Comparison of ENCODE assay signal across 7 cellular contexts in genomic region chr15:77952928-77953446, GRCh38.
DNase-seq lines count a peak whose midpoint lies in the region; FAIRE-seq and TF ChIP-seq lines count a peak whose summit lies in the region.
"Not testable (repeated sequence)": the region's sequence is repeated elsewhere in the genome, so short reads cannot be mapped to it uniquely, and the experiment has no call there.

No MANE protein-coding gene starts in this region.

- H2BK15ac ChIP-seq in H1 (ENCODE audit: low read length) = not testable (repeated sequence)

- not testable (repeated sequence) for H3K18ac ChIP-seq in H1 (ENCODE audit: extremely low read depth, low read length)

- POLR2A ChIA-PET in H1 (lab: Charles Lee; ENCODE audit: partially characterized antibody) = not testable (repeated sequence)

- CTCF ChIA-PET in Calu3 (lab: Charles Lee); H1 (lab: Charles Lee; ENCODE audit: partially characterized antibody): not testable (repeated sequence)

- H2BK5ac ChIP-seq in H1 (ENCODE audit: low read depth, low read length) = not testable (repeated sequence)

- H2BK120ac ChIP-seq in H1 (replicated peaks; ENCODE audit: low read depth, low read length) = not testable (repeated sequence)

- not testable (repeated sequence) for H4K91ac ChIP-seq in H1 (replicated peaks; ENCODE audit: insufficient read length, low read length)

- not testable (repeated sequence) for H3F3A ChIP-seq in neural progenitor cell (ENCODE audit: low read depth)

- not testable (repeated sequence) for H3K14ac ChIP-seq in H1 (ENCODE audit: insufficient read length)

- not testable (repeated sequence) for H3K36me3 ChIP-seq in H1 (ENCODE audit: control insufficient read depth in 2 of 4, insufficient read depth in 4 of 4, low read length in 3 of 4); neural progenitor cell

- not testable (repeated sequence) for H3K27me3 Mint-ChIP-seq in Calu3 (ENCODE audit: unreplicated experiment); activated naive CD4-positive, alpha-beta T cell treated with anti-CD3 and anti-CD28 coated beads, Interleukin-2, amount 50 U/mL, for 24 hours; neural progenitor cell (ENCODE audit: insufficient read depth, low read depth)

- H3K23me2 ChIP-seq in H1 (ENCODE audit: low read depth, low read length) = not testable (repeated sequence)

- H4K5ac ChIP-seq in H1 (ENCODE audit: insufficient read length, low read depth, low read length) = not testable (repeated sequence)

- H3K4me2 ChIP-seq in H1 (ENCODE audit: insufficient read depth in 1 of 2, low read depth in 2 of 2, low read length in 2 of 2); neural progenitor cell: not testable (repeated sequence)

- H4K20me1 ChIP-seq in H1 (replicated peaks in 1 of 2; ENCODE audit: control insufficient read depth in 1 of 2, insufficient read depth in 2 of 2, low read length in 2 of 2); neural progenitor cell (ENCODE audit: low read depth): not testable (repeated sequence)

- H3K27me3 ChIP-seq in H1 (replicated peaks in 1 of 4; ENCODE audit: control insufficient read depth in 3 of 4, extremely low read depth in 1 of 4, insufficient read depth in 3 of 4, low read length in 3 of 4); neural progenitor cell: not testable (repeated sequence)

- not testable (repeated sequence) for H2AK5ac ChIP-seq in H1 (ENCODE audit: low read depth, low read length)

- not testable (repeated sequence) for H3K4me3 ChIP-seq in GM12875 (ENCODE audit: low read depth, low read length); WI38 (ENCODE audit: low read depth, low read length); H1 (ENCODE audit: extremely low read depth in 1 of 4, insufficient read depth in 2 of 4, low read depth in 3 of 4, low read length in 4 of 4); neural progenitor cell

- H4K8ac ChIP-seq in H1 (ENCODE audit: extremely low read depth, insufficient read depth, low read length) = not testable (repeated sequence)

- WGBS in H1 (ENCODE audit: extremely low coverage in 1 of 2, insufficient coverage in 1 of 2, insufficient read length in 1 of 2, insufficient replicate concordance in 2 of 2, low coverage in 1 of 2, low lambda C conversion rate in 2 of 2, missing lambda C conversion rate in 1 of 2), 2 experiments = 89% methylated on average over 4 of the region's 5 CpGs; no CpG with 5 or more reads in 1 of the 2 experiments

- H3K36me3 Mint-ChIP-seq in Calu3 (ENCODE audit: insufficient read depth, unreplicated experiment); activated naive CD4-positive, alpha-beta T cell treated with anti-CD3 and anti-CD28 coated beads, Interleukin-2, amount 50 U/mL, for 24 hours; neural progenitor cell: not testable (repeated sequence)

- not testable (repeated sequence) for H3K9ac ChIP-seq in H1 (replicated peaks in 1 of 4; ENCODE audit: extremely low read depth in 1 of 4, low read depth in 3 of 4, low read length in 3 of 4); neural progenitor cell

- H3K9me3 ChIP-seq in H1 (ENCODE audit: insufficient read depth in 2 of 2, low read depth in 1 of 2, low read length in 1 of 2); neural progenitor cell (ENCODE audit: low read depth): not testable (repeated sequence)

- H3K4me1 Mint-ChIP-seq in Calu3 (ENCODE audit: low read depth, unreplicated experiment); neural progenitor cell: not testable (repeated sequence)
- peaks cover 11% of the 10 kb centered on the region for H3K4me1 Mint-ChIP-seq in activated naive CD4-positive, alpha-beta T cell treated with anti-CD3 and anti-CD28 coated beads, Interleukin-2, amount 50 U/mL, for 24 hours

- not testable (repeated sequence) for H3K23ac ChIP-seq in H1 (ENCODE audit: insufficient read length)

- FAIRE-seq in H1 (lab: Jason Lieb, UNC) = not testable (repeated sequence)

- TF ChIP-seq EP300 in H1 (IDR thresholded peaks at IDR 0.05; ENCODE audit: borderline replicate concordance in 1 of 2, low read depth in 2 of 2, low read length in 2 of 2) = not testable (repeated sequence)

- 0 out of 4 replicates have a peak, but pooled peaks of 1 of the 2 experiments have one; percentile 7 for TF ChIP-seq RAD21 in H1 (IDR thresholded peaks at IDR 0.05 in 1 of 2, conservative IDR thresholded peaks at IDR 0.05 in 1 of 2; ENCODE audit: low read depth in 2 of 2, low read length in 2 of 2)

- intact Hi-C loops in Calu3 (cut with micrococcal nuclease; ENCODE audit: unreplicated experiment) = not testable (repeated sequence)

- H3K9me3 Mint-ChIP-seq in Calu3 (ENCODE audit: low read depth, unreplicated experiment); activated naive CD4-positive, alpha-beta T cell treated with anti-CD3 and anti-CD28 coated beads, Interleukin-2, amount 50 U/mL, for 24 hours; neural progenitor cell: not testable (repeated sequence)

- H2AFZ ChIP-seq in H1 (ENCODE audit: low read length); neural progenitor cell (replicated peaks): not testable (repeated sequence)

- DNase-seq in Calu3 (peak; percentile 32), NCI-H82 (lab: John Stamatoyannopoulos, UW) (peak; percentile 10), H1 (ENCODE audit: low read depth in 1 of 2, low spot score in 2 of 2) (peak in 1 of 2 experiments; percentile 81)
- not testable (repeated sequence) for DNase-seq in neural progenitor cell (ENCODE audit: low spot score)

- H3K27ac Mint-ChIP-seq in Calu3 (ENCODE audit: unreplicated experiment); neural progenitor cell: not testable (repeated sequence)
- H3K27ac Mint-ChIP-seq in activated naive CD4-positive, alpha-beta T cell treated with anti-CD3 and anti-CD28 coated beads, Interleukin-2, amount 50 U/mL, for 24 hours = peak overlapping the region; percentile 51

- H2BK20ac ChIP-seq in H1 (ENCODE audit: low read length) = not testable (repeated sequence)

- TF ChIP-seq CTCF in Calu3 (IDR thresholded peaks at IDR 0.05; ENCODE audit: unreplicated experiment) = not testable (repeated sequence)
- 0 out of 2 replicates have a peak, but pooled peaks have one; percentile 13 for TF ChIP-seq CTCF in GM12875 (IDR thresholded peaks at IDR 0.05; ENCODE audit: borderline replicate concordance, insufficient read depth, low read depth, low read length)
- TF ChIP-seq CTCF in WI38 (IDR thresholded peaks at IDR 0.05; ENCODE audit: low read depth, low read length) = 0 out of 2 replicates have a peak, but pooled peaks have one; percentile 4
- peak; percentile 23 to 63 (median 61) for TF ChIP-seq CTCF in H1 (IDR thresholded peaks at IDR 0.05; ENCODE audit: control extremely low read depth in 1 of 3, insufficient read depth in 1 of 3, low read depth in 1 of 3, low read length in 3 of 3)
- peak; percentile 17 for TF ChIP-seq CTCF in neural progenitor cell (IDR thresholded peaks at IDR 0.05)

- not testable (repeated sequence) for H3K56ac ChIP-seq in H1 (replicated peaks; ENCODE audit: insufficient read length, low read depth, low read length)

- not testable (repeated sequence) for H2BK12ac ChIP-seq in H1 (ENCODE audit: low read depth, low read length)

- not testable (repeated sequence) for H3K4me1 ChIP-seq in H1 (replicated peaks in 1 of 4; ENCODE audit: control insufficient read depth in 3 of 4, insufficient read depth in 4 of 4, low read length in 3 of 4); neural progenitor cell

- not testable (repeated sequence) for TF ChIP-seq POLR2A in H1 (IDR thresholded peaks at IDR 0.05; ENCODE audit: control extremely low read depth in 1 of 2, low read depth in 2 of 2, low read length in 2 of 2)

- not testable (repeated sequence) for BruUV-seq in Calu3 (replicated peaks; lab: Mats Ljungman, UMichigan)

- H3K79me2 ChIP-seq in H1 (ENCODE audit: control insufficient read depth in 1 of 2, insufficient read depth in 2 of 2, low read length in 2 of 2); neural progenitor cell (ENCODE audit: low read depth): not testable (repeated sequence)

- not testable (repeated sequence) for H3K79me1 ChIP-seq in H1 (ENCODE audit: low read depth, low read length)

- H3K4me3 Mint-ChIP-seq in Calu3 (ENCODE audit: low read depth, unreplicated experiment); activated naive CD4-positive, alpha-beta T cell treated with anti-CD3 and anti-CD28 coated beads, Interleukin-2, amount 50 U/mL, for 24 hours; neural progenitor cell: not testable (repeated sequence)

- not testable (repeated sequence) for H3K27ac ChIP-seq in H1 (ENCODE audit: low read depth, low read length); neural progenitor cell

- H3K4ac ChIP-seq in H1 (replicated peaks; ENCODE audit: insufficient read length, low read depth, low read length) = not testable (repeated sequence)
